ENCODE assay signal across 9 cellular contexts in genomic region chr1:156125544-156125943, GRCh38. TPM values are rescaled to one million over a fixed set of nuclear protein-coding genes. Genes with fewer than 3 reads are reported as not detected.
DNase-seq lines count a peak whose midpoint lies in the region; ATAC-seq and TF ChIP-seq lines count a peak whose summit lies in the region.
"Not testable (repeated sequence)": the region's sequence is repeated elsewhere in the genome, so short reads cannot be mapped to it uniquely, and the experiment has no call there.
"Had no signal": no experiment of that assay in that cellular context is flagged by ENCODE, and none has a peak within 500 bp of the region (broad histone marks: within the 10 kb centered on the region; RNA-seq: fewer than 3 reads in every experiment).

No MANE protein-coding gene starts in this region.

- not testable (repeated sequence) for H4K20me1 ChIP-seq in Loucy (ENCODE audit: insufficient read depth, low read length, poor library complexity, severe bottlenecking); mammary epithelial cell (ENCODE audit: insufficient read depth, low read length)

- not testable (repeated sequence) for TF ChIP-seq POLR2A in gastroesophageal sphincter (IDR thresholded peaks at IDR 0.05); transverse colon (IDR thresholded peaks at IDR 0.05)

- not testable (repeated sequence) for H3K9me3 Mint-ChIP-seq in CD4-positive, CD25-positive, alpha-beta regulatory T cell; activated T-cell treated with anti-CD3 and anti-CD28 coated beads, Interleukin-2, amount 50 U/mL, for 24 hours

- peak overlapping the region; percentile 87 for H3K27ac ChIP-seq in CD4-positive, CD25-positive, alpha-beta regulatory T cell (ENCODE audit: insufficient read depth, low read length, poor library complexity, severe bottlenecking)
- peak overlapping the region; percentile 95 for H3K27ac ChIP-seq in mammary epithelial cell (ENCODE audit: insufficient read depth, low read depth, low read length)
- peak overlapping the region; percentile 94 to 100 (median 100) for H3K27ac ChIP-seq in gastroesophageal sphincter
- H3K27ac ChIP-seq in muscle layer of colon (ENCODE audit: low read depth, low read length) = peak overlapping the region; percentile 95
- H3K27ac ChIP-seq in transverse colon = peak overlapping the region; percentile 96 to 100 (median 98)

- H3K4me3 ChIP-seq in CD4-positive, CD25-positive, alpha-beta regulatory T cell (ENCODE audit: low read depth, low read length); mammary epithelial cell (replicated peaks in 1 of 3; ENCODE audit: insufficient read depth in 1 of 3, low read depth in 2 of 3, low read length in 3 of 3); skeletal muscle satellite cell (ENCODE audit: low read length): not testable (repeated sequence)
- H3K4me3 ChIP-seq in Loucy (ENCODE audit: low read length, poor library complexity, severe bottlenecking) (peak overlapping the region; percentile 77), gastroesophageal sphincter (peak overlapping the region in 1 of 2 donors; percentile 93), muscle layer of colon (ENCODE audit: low read depth in 1 of 2, low read length in 2 of 2) (peak overlapping the region; percentile 3 to 43), transverse colon (peak overlapping the region in 1 of 4 donors; percentile 8)

- H3K4me3 Mint-ChIP-seq in CD4-positive, CD25-positive, alpha-beta regulatory T cell = peak overlapping the region; percentile 63 to 84 (median 72)
- peak overlapping the region; percentile 28 for H3K4me3 Mint-ChIP-seq in activated T-cell treated with anti-CD3 and anti-CD28 coated beads, Interleukin-2, amount 50 U/mL, for 24 hours

- not testable (repeated sequence) for H2AFZ ChIP-seq in Loucy (ENCODE audit: low read length); mammary epithelial cell (ENCODE audit: low read depth, low read length)

- H3K4me1 Mint-ChIP-seq in CD4-positive, CD25-positive, alpha-beta regulatory T cell = peaks cover 7 to 86% (median 57%) of the 10 kb centered on the region in 4 donors
- peaks cover 84% of the 10 kb centered on the region for H3K4me1 Mint-ChIP-seq in activated T-cell treated with anti-CD3 and anti-CD28 coated beads, Interleukin-2, amount 50 U/mL, for 24 hours (ENCODE audit: low read depth)

- H3K9ac ChIP-seq in Loucy (ENCODE audit: low read depth, low read length, poor library complexity, severe bottlenecking); muscle layer of colon (ENCODE audit: low read length): not testable (repeated sequence)
- H3K9ac ChIP-seq in mammary epithelial cell (ENCODE audit: insufficient read depth, low read length) = peak overlapping the region; percentile 59
- peak overlapping the region; percentile 87 for H3K9ac ChIP-seq in skeletal muscle satellite cell (ENCODE audit: low read depth, low read length)

- H3K27me3 ChIP-seq in CD4-positive, CD25-positive, alpha-beta regulatory T cell (ENCODE audit: control insufficient read depth, insufficient read depth, low read length); Loucy (ENCODE audit: insufficient read depth, low read length, poor library complexity, severe bottlenecking); mammary epithelial cell (ENCODE audit: insufficient read depth, low read length); gastroesophageal sphincter; muscle layer of colon (ENCODE audit: control insufficient read depth in 1 of 2, insufficient read depth in 2 of 2, low read length in 2 of 2); skeletal muscle satellite cell (ENCODE audit: control insufficient read depth, insufficient read depth, low read length); transverse colon: not testable (repeated sequence)

- not testable (repeated sequence) for H3K27me3 Mint-ChIP-seq in CD4-positive, CD25-positive, alpha-beta regulatory T cell; activated T-cell treated with anti-CD3 and anti-CD28 coated beads, Interleukin-2, amount 50 U/mL, for 24 hours

- not testable (repeated sequence) for H3K9me3 ChIP-seq in CD4-positive, CD25-positive, alpha-beta regulatory T cell (ENCODE audit: control insufficient read depth in 2 of 2, low read length in 2 of 2); Loucy (ENCODE audit: insufficient read depth, low read depth, low read length); mammary epithelial cell (replicated peaks; ENCODE audit: insufficient read depth, low read length); gastroesophageal sphincter; muscle layer of colon (ENCODE audit: low read length); skeletal muscle satellite cell (replicated peaks; ENCODE audit: low read length); transverse colon

- TF ChIP-seq CTCF in Loucy (conservative IDR thresholded peaks at IDR 0.05; ENCODE audit: low read length); mammary epithelial cell (conservative IDR thresholded peaks at IDR 0.05 in 1 of 2, IDR thresholded peaks at IDR 0.05 in 1 of 2; ENCODE audit: extremely low read depth in 1 of 2, insufficient read depth in 1 of 2, low read depth in 1 of 2, low read length in 2 of 2); gastroesophageal sphincter (IDR thresholded peaks at IDR 0.05); transverse colon (IDR thresholded peaks at IDR 0.05): not testable (repeated sequence)

- DNase-seq in CD4-positive, CD25-positive, alpha-beta regulatory T cell; activated T-cell treated with anti-CD3 and anti-CD28 coated beads, Interleukin-2, amount 50 U/mL, for 24 hours; mammary epithelial cell; transverse colon: not testable (repeated sequence)

- not testable (repeated sequence) for H3K36me3 Mint-ChIP-seq in CD4-positive, CD25-positive, alpha-beta regulatory T cell
- H3K36me3 Mint-ChIP-seq in activated T-cell treated with anti-CD3 and anti-CD28 coated beads, Interleukin-2, amount 50 U/mL, for 24 hours (ENCODE audit: low read depth) = peaks cover 60% of the 10 kb centered on the region

- not testable (repeated sequence) for ATAC-seq in CD4-positive, CD25-positive, alpha-beta regulatory T cell (ENCODE audit: low read depth in 2 of 2); gastroesophageal sphincter

- not testable (repeated sequence) for H3K79me2 ChIP-seq in Loucy (ENCODE audit: insufficient read depth, low read length)
- H3K79me2 ChIP-seq in mammary epithelial cell (ENCODE audit: insufficient read depth, low read length) = peaks cover 91% of the 10 kb centered on the region

- dilution Hi-C loops in mammary epithelial cell (cut with HindIII; ENCODE audit: low sequenced_read_pairs) = not testable (repeated sequence)

- in situ Hi-C loops in mammary epithelial cell (cut with MboI; ENCODE audit: low sequenced_read_pairs in 2 of 2); transverse colon (cut with MboI; ENCODE audit: low pct_ligation_motif_present in 1 of 4, low pct_unique_long_range_greater_than_20kb in 1 of 4, low sequenced_read_pairs in 3 of 4): not testable (repeated sequence)

- H3K4me1 ChIP-seq in CD4-positive, CD25-positive, alpha-beta regulatory T cell (ENCODE audit: control insufficient read depth, insufficient read depth, low read length, poor library complexity, severe bottlenecking) = peaks cover 90% of the 10 kb centered on the region
- H3K4me1 ChIP-seq in Loucy (ENCODE audit: insufficient read depth, low read length, poor library complexity, severe bottlenecking) = peaks cover 38% of the 10 kb centered on the region
- H3K4me1 ChIP-seq in mammary epithelial cell (ENCODE audit: insufficient read depth, low read length) = peaks cover 93% of the 10 kb centered on the region
- peaks cover 40 to 100% (median 83%) of the 10 kb centered on the region in 3 donors for H3K4me1 ChIP-seq in gastroesophageal sphincter
- peaks cover 93% of the 10 kb centered on the region for H3K4me1 ChIP-seq in muscle layer of colon (ENCODE audit: insufficient read depth, low read length)
- peaks cover 96% of the 10 kb centered on the region for H3K4me1 ChIP-seq in skeletal muscle satellite cell (ENCODE audit: control insufficient read depth, insufficient read depth, low read length)
- H3K4me1 ChIP-seq in transverse colon = peaks cover 89 to 100% (median 97%) of the 10 kb centered on the region in 4 donors

- BruUV-seq in mammary epithelial cell (replicated peaks; lab: Mats Ljungman, UMichigan) = not testable (repeated sequence)

- CTCF ChIA-PET in mammary epithelial cell (lab: Charles Lee; ENCODE audit: low non-redundant PET) = not testable (repeated sequence)

- H3F3A ChIP-seq in Loucy (ENCODE audit: low read depth) = not testable (repeated sequence)

- WGBS in mammary epithelial cell (ENCODE audit: low coverage, missing lambda C conversion rate) = 39% methylated on average over 7 of the region's 10 CpGs
- WGBS in gastroesophageal sphincter (ENCODE audit: low coverage in 1 of 2), 2 donors = 0 to 46% methylated on average over 1 to 10 of the region's 10 CpGs
- 88% methylated on average over 10 of the region's 10 CpGs; no CpG with 5 or more reads in 1 of the 2 donors for WGBS in transverse colon (ENCODE audit: low coverage in 1 of 2), 2 donors

- not testable (repeated sequence) for H3K36me3 ChIP-seq in CD4-positive, CD25-positive, alpha-beta regulatory T cell (ENCODE audit: control insufficient read depth, insufficient read depth, low read length); Loucy (ENCODE audit: insufficient read depth, low read length); gastroesophageal sphincter; transverse colon
- peaks cover 12% of the 10 kb centered on the region for H3K36me3 ChIP-seq in mammary epithelial cell (ENCODE audit: insufficient read depth, low read length)
- peaks cover 18% of the 10 kb centered on the region for H3K36me3 ChIP-seq in muscle layer of colon (ENCODE audit: insufficient read depth, low read length)
- peaks cover 27% of the 10 kb centered on the region for H3K36me3 ChIP-seq in skeletal muscle satellite cell (ENCODE audit: insufficient read depth, low read length)

- TF ChIP-seq EP300 in gastroesophageal sphincter (IDR thresholded peaks at IDR 0.05); transverse colon (IDR thresholded peaks at IDR 0.05; ENCODE audit: low read depth): not testable (repeated sequence)

- H3K9me2 ChIP-seq in Loucy (replicated peaks; ENCODE audit: low read depth, low read length) = not testable (repeated sequence)

- H3K4me2 ChIP-seq in Loucy (ENCODE audit: low read depth, low read length, poor library complexity, severe bottlenecking) (peak overlapping the region; percentile 95), mammary epithelial cell (ENCODE audit: insufficient read depth, low read depth, low read length) (peak overlapping the region; percentile 4), skeletal muscle satellite cell (ENCODE audit: low read length) (peak overlapping the region; percentile 76)

- intact Hi-C loops in mammary epithelial cell (cut with micrococcal nuclease); transverse colon (cut with DNase I; ENCODE audit: low total_unique reads): not testable (repeated sequence)

- peak overlapping the region; percentile 17 to 95 (median 65) for H3K27ac Mint-ChIP-seq in CD4-positive, CD25-positive, alpha-beta regulatory T cell
- H3K27ac Mint-ChIP-seq in activated T-cell treated with anti-CD3 and anti-CD28 coated beads, Interleukin-2, amount 50 U/mL, for 24 hours = peak overlapping the region; percentile 84

RNA-seq across cellular contexts. Expression of gene LMNA, which starts 11.0 kb away (rescaled TPM):
- 1,807 TPM for total RNA-seq in CD4-positive, CD25-positive, alpha-beta regulatory T cell
- polyA plus RNA-seq in CD4-positive, CD25-positive, alpha-beta regulatory T cell = 100 to 1,000 TPM in 1 of 4 donors, 10 to 100 TPM in 3; 54.1 to 113 (median 83.1) TPM
- 100 to 1,000 TPM; 389 to 797 TPM for total RNA-seq in mammary epithelial cell
- polyA plus RNA-seq in mammary epithelial cell = 759 TPM
- 852 TPM for polyA minus RNA-seq in mammary epithelial cell
- 100 to 1,000 TPM; 327 to 617 (median 519) TPM for total RNA-seq in gastroesophageal sphincter
- 967 and 1,030 TPM in 2 replicates for total RNA-seq in skeletal muscle satellite cell (2012; rRNA removed)
- total RNA-seq in transverse colon = 100 to 1,000 TPM; 300 to 999 (median 324) TPM

RNA-seq across cellular contexts. Expression of gene SEMA4A, which starts 27.8 kb away (rescaled TPM):
- total RNA-seq in CD4-positive, CD25-positive, alpha-beta regulatory T cell = 41.2 TPM
- polyA plus RNA-seq in CD4-positive, CD25-positive, alpha-beta regulatory T cell = 1 to 10 TPM in 2 of 4 donors, under 1 TPM in 2; 0.89 to 2.2 (median 1.4) TPM
- 10 to 100 TPM in 1 of 2 donors, 1 to 10 TPM in 1; 3.5 to 10.6 TPM for total RNA-seq in mammary epithelial cell
- 6.7 TPM for polyA plus RNA-seq in mammary epithelial cell
- 13.4 TPM for polyA minus RNA-seq in mammary epithelial cell
- 1 to 10 TPM; 1.7 to 7.5 (median 3.4) TPM for total RNA-seq in gastroesophageal sphincter
- total RNA-seq in skeletal muscle satellite cell (2012; rRNA removed) = 0.25 TPM in 1 of 2 replicates, not detected in the other
- 1 to 10 TPM in 3 of 4 donors, not detected in 1; 2.6 to 6.0 (median 4.8) TPM for total RNA-seq in transverse colon

RNA-seq across cellular contexts. Expression of gene MEX3A, which starts 43.3 kb away (rescaled TPM):
- not detected for total RNA-seq in CD4-positive, CD25-positive, alpha-beta regulatory T cell
- polyA plus RNA-seq in CD4-positive, CD25-positive, alpha-beta regulatory T cell = not detected
- total RNA-seq in mammary epithelial cell = 1 to 10 TPM; 1.9 to 2.5 TPM
- 1.3 TPM for polyA plus RNA-seq in mammary epithelial cell
- polyA minus RNA-seq in mammary epithelial cell = 1.2 TPM
- under 1 TPM; under 0.01 to 0.78 (median 0.52) TPM for total RNA-seq in gastroesophageal sphincter
- 0.51 and 3.5 TPM in 2 replicates for total RNA-seq in skeletal muscle satellite cell (2012; rRNA removed)
- total RNA-seq in transverse colon = under 1 TPM in 3 of 4 donors, not detected in 1; 0.14 to 0.60 (median 0.48) TPM
- total RNA-seq: mononuclear cell had no signal

Comparison
In these comparisons a context has a peak if more than half of its experiments do, and no peak if none do; other contexts are left out.
1. H3K4me2 ChIP-seq: peak in every context shown above with its lines; median percentile 95 in Loucy; 76 in skeletal muscle satellite cell; 4 in mammary epithelial cell.